In genomic region chr6:39724787-39725631, GRCh38 we compare ENCODE assay signal across 8 cellular contexts.
DNase-seq lines count a peak whose midpoint lies in the region; ATAC-seq lines count a peak whose summit lies in the region.

Gene KIF6 (minus strand): TSS chr6:39725408. CDS start chr6:39725310, 98 bp downstream.

- H3K36me3 Mint-ChIP-seq in central memory CD8-positive, alpha-beta T cell (ENCODE audit: insufficient read depth) = no peaks in the 10 kb centered on the region

- ATAC-seq in GM18502 (IDR thresholded peaks at IDR 0.05; ENCODE audit: poor library complexity, unreplicated experiment) (peak; percentile 99), HG02943 (IDR thresholded peaks at IDR 0.05; ENCODE audit: low read depth, unreplicated experiment) (peak; percentile 97)
- ATAC-seq in activated CD4-positive, CD25-positive, alpha-beta regulatory T cell treated with anti-CD3 and anti-CD28 coated beads, Interleukin-2, amount 50 U/mL, for 24 hours = peak; percentile 93 to 97
- ATAC-seq in central memory CD8-positive, alpha-beta T cell (replicated peaks; ENCODE audit: extremely low read depth, poor library complexity, severe bottlenecking) = peak; percentile 89

- peak within 1 kb of the TSS; percentile 87 for H3K4me3 Mint-ChIP-seq in central memory CD8-positive, alpha-beta T cell

- DNase-seq in NCI-H2029 (lab: John Stamatoyannopoulos, UW) = peak; percentile 98
- peak; percentile 20 to 34 for DNase-seq in central memory CD8-positive, alpha-beta T cell (ENCODE audit: low spot score in 2 of 2)
- DNase-seq in iris pigment epithelial cell (ENCODE audit: low read depth) = peak; percentile 84
- DNase-seq in smooth muscle cell of the brain vasculature (ENCODE audit: low read depth, low spot score) = peak; percentile 73
- DNase-seq in Kasumi-1 (lab: John Stamatoyannopoulos, UW) = no peak

- H3K27ac Mint-ChIP-seq in central memory CD8-positive, alpha-beta T cell (ENCODE audit: low read depth) = no peak within 1 kb of the TSS

- H3K27me3 Mint-ChIP-seq in central memory CD8-positive, alpha-beta T cell = no peaks in the 10 kb centered on the region

- H3K9me3 Mint-ChIP-seq in central memory CD8-positive, alpha-beta T cell = no peaks in the 10 kb centered on the region

- H3K4me1 Mint-ChIP-seq in central memory CD8-positive, alpha-beta T cell = no peaks in the 10 kb centered on the region

Comparison
In these comparisons a context has a peak if more than half of its experiments do, and no peak if none do; other contexts are left out.
1. DNase-seq: peak in NCI-H2029 (single experiment), central memory CD8-positive, alpha-beta T cell (2 of 2), iris pigment epithelial cell (single experiment) and smooth muscle cell of the brain vasculature (single experiment); none in Kasumi-1 (0 of 2).
2. Peak in every context shown above with its lines, with median percentiles within 50 percentile points of each other: ATAC-seq.